ENCODE assay signal across 13 cellular contexts in the genomic region with DNA sequence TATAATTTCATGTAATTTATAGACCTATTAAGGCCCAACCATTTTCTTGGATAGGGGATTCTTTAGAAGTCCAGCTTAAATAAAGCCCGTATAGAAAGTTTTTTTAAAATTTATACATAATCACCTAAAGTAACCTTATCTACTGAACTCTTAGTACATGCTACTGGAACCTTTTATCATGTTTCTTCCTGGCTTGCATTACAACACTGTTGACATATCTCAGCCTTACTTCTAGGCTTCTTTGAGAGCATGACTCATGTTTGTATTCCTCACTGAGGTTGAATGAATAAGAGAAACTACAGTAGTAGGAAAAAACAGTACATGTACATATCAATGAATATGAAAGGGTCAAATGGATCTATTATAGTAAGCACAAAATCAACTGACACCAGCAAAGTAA. TPM values are rescaled to one million over a fixed set of nuclear protein-coding genes. Genes with fewer than 3 reads are reported as not detected.
DNase-seq lines count a peak whose midpoint lies in the region; ATAC-seq and TF ChIP-seq lines count a peak whose summit lies in the region.
"Had no signal": no experiment of that assay in that cellular context is flagged by ENCODE, and none has a peak within 500 bp of the region (broad histone marks: within the 10 kb centered on the region; RNA-seq: fewer than 3 reads in every experiment).

No MANE protein-coding gene starts in this region.

- H3K27me3 ChIP-seq in Caco-2 (replicated peaks; ENCODE audit: control insufficient read depth, insufficient read depth, low read length) (no peaks in the 10 kb centered on the region), lower lobe of right lung (ENCODE audit: low read depth) (no peaks in the 10 kb centered on the region)

- intact Hi-C loops in Caco-2 (cut with micrococcal nuclease; ENCODE audit: unreplicated experiment) = loop anchor here (5.0 kb wide), 1 partner anchor 184 kb away; no protein-coding TSS in a partner anchor
- intact Hi-C loops in lower lobe of right lung (cut with DNase I) = no loop called here

- no peak overlapping the region for H3K4me3 Mint-ChIP-seq in Caco-2 (ENCODE audit: unreplicated experiment)
- H3K4me3 Mint-ChIP-seq in stimulated activated memory B cell treated with anti-CD40 and anti-IgM and Interleukin-4, amounts not matched to agents 10 μg/mL and 1 μg/mL and 100 μg/mL, for 72 hours = no peak overlapping the region
- H3K4me3 Mint-ChIP-seq: CD8-positive, alpha-beta memory T cell; neural crest cell had no signal

- no TSS peak for BruUV-seq in Caco-2 (replicated peaks; lab: Mats Ljungman, UMichigan)

- no peaks in the 10 kb centered on the region for H3K9me3 Mint-ChIP-seq in Caco-2 (ENCODE audit: unreplicated experiment)
- H3K9me3 Mint-ChIP-seq in stimulated activated memory B cell treated with anti-CD40 and anti-IgM and Interleukin-4, amounts not matched to agents 10 μg/mL and 1 μg/mL and 100 μg/mL, for 72 hours = no peaks in the 10 kb centered on the region
- H3K9me3 Mint-ChIP-seq: neural crest cell had no signal

- CTCF ChIA-PET in Caco-2 (lab: Charles Lee) = no interaction called here

- H3K4me3 ChIP-seq in Caco-2 (ENCODE audit: low read depth, low read length) (no peak overlapping the region), lower lobe of right lung (no peak overlapping the region)

- H3K36me3 Mint-ChIP-seq in Caco-2 (ENCODE audit: insufficient read depth, unreplicated experiment) = no peaks in the 10 kb centered on the region
- no peaks in the 10 kb centered on the region for H3K36me3 Mint-ChIP-seq in stimulated activated memory B cell treated with anti-CD40 and anti-IgM and Interleukin-4, amounts not matched to agents 10 μg/mL and 1 μg/mL and 100 μg/mL, for 72 hours
- H3K36me3 Mint-ChIP-seq: CD8-positive, alpha-beta memory T cell had no signal

- H3K27ac ChIP-seq in lower lobe of right lung = no peak overlapping the region
- H3K27ac ChIP-seq: KMS-11 had no signal

- no peak for TF ChIP-seq CTCF in Caco-2 (IDR thresholded peaks at IDR 0.05; ENCODE audit: insufficient read depth in 1 of 2, low read depth in 1 of 2, low read length in 1 of 2, severe bottlenecking in 1 of 2, unreplicated experiment in 1 of 2)
- no peak for TF ChIP-seq CTCF in lower lobe of right lung (IDR thresholded peaks at IDR 0.05)

- H3K36me3 ChIP-seq in Caco-2 (ENCODE audit: control insufficient read depth, insufficient read depth, low read length) (no peaks in the 10 kb centered on the region), lower lobe of right lung (peaks cover 6% of the 10 kb centered on the region)

- DNase-seq in Caco-2 (peak in 1 of 2 experiments; percentile 35), NCI-H226 (peak; percentile 87), dermis blood vessel endothelial cell (peak; percentile 45), lower lobe of right lung (no peak), NCI-H2171 (lab: John Stamatoyannopoulos, UW) (no peak)
- DNase-seq: aorta; CD8-positive, alpha-beta memory T cell; NCI-H2107 had no signal

- H3K9me3 ChIP-seq in Caco-2 = no peaks in the 10 kb centered on the region
- H3K9me3 ChIP-seq in lower lobe of right lung = no peaks in the 10 kb centered on the region

- peaks cover 8% of the 10 kb centered on the region; the same call in 1 of the 2 replicates for H3K4me1 ChIP-seq in Caco-2
- no peaks in the 10 kb centered on the region for H3K4me1 ChIP-seq in lower lobe of right lung

- H3K4me1 Mint-ChIP-seq in Caco-2 (ENCODE audit: low read depth, unreplicated experiment) = peaks cover 16% of the 10 kb centered on the region
- H3K4me1 Mint-ChIP-seq in stimulated activated memory B cell treated with anti-CD40 and anti-IgM and Interleukin-4, amounts not matched to agents 10 μg/mL and 1 μg/mL and 100 μg/mL, for 72 hours = no peaks in the 10 kb centered on the region
- H3K4me1 Mint-ChIP-seq: CD8-positive, alpha-beta memory T cell; neural crest cell had no signal

- peak; percentile 69 to 79 for ATAC-seq in lower lobe of right lung
- ATAC-seq in GM19023 (IDR thresholded peaks at IDR 0.05; ENCODE audit: unreplicated experiment) = no peak
- no peak for ATAC-seq in stimulated activated memory B cell treated with anti-CD40 and anti-IgM and Interleukin-4, amounts not matched to agents 10 μg/mL and 1 μg/mL and 100 μg/mL, for 72 hours
- ATAC-seq in GM21526 (IDR thresholded peaks at IDR 0.05; ENCODE audit: low FRiP score, unreplicated experiment) = no peak

- H3K27ac Mint-ChIP-seq in Caco-2 (ENCODE audit: unreplicated experiment) = peak overlapping the region; percentile 23
- H3K27ac Mint-ChIP-seq in stimulated activated memory B cell treated with anti-CD40 and anti-IgM and Interleukin-4, amounts not matched to agents 10 μg/mL and 1 μg/mL and 100 μg/mL, for 72 hours = no peak overlapping the region
- H3K27ac Mint-ChIP-seq: CD8-positive, alpha-beta memory T cell had no signal

- POLR2A ChIA-PET in Caco-2 (lab: Charles Lee) = no interaction called here

- H3K27me3 Mint-ChIP-seq in Caco-2 (ENCODE audit: insufficient read depth, unreplicated experiment) = no peaks in the 10 kb centered on the region
- H3K27me3 Mint-ChIP-seq in stimulated activated memory B cell treated with anti-CD40 and anti-IgM and Interleukin-4, amounts not matched to agents 10 μg/mL and 1 μg/mL and 100 μg/mL, for 72 hours = no peaks in the 10 kb centered on the region
- H3K27me3 Mint-ChIP-seq: CD8-positive, alpha-beta memory T cell had no signal

RNA-seq across cellular contexts. Expression of a gene that starts 8.2 kb away (rescaled TPM):
- total RNA-seq in Caco-2 (2022) (0.19 and 0.25 TPM in 2 replicates), dermis blood vessel endothelial cell (1.8 and 2.4 TPM in 2 replicates), lower lobe of right lung (15.3 TPM)

Comparison
In these comparisons a context has a peak if more than half of its experiments do, and no peak if none do; other contexts are left out.
1. DNase-seq: peak in NCI-H226 (single experiment) and dermis blood vessel endothelial cell (single experiment); none in lower lobe of right lung (single experiment) and NCI-H2171 (single experiment).
2. ATAC-seq: peak in lower lobe of right lung (2 of 2); none in GM19023 (single experiment), stimulated activated memory B cell treated with anti-CD40 and anti-IgM and Interleukin-4, amounts not matched to agents 10 μg/mL and 1 μg/mL and 100 μg/mL, for 72 hours (single experiment) and GM21526 (single experiment).